Comparison of ENCODE assay signal across 15 cellular contexts in the genomic region with DNA sequence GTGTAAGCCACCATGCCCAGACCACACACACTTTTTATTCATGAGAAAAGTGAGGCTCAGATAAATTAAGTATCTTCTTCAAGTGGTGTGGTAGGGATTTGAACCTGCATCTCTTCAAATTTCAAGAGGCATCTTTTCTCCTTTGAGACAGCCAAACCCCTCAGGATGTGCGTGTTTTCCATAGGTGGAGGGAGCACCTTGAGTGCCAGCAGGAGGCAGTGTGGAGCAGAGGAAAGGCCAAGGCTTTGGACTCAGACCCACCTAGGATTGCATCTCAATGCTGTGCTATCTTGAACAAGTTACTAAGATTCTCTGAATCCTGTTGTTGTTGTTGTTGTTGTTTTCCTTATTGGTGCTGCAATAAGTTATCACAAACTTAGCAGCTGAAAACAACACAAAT. TPM values are rescaled to one million over a fixed set of nuclear protein-coding genes. Genes with fewer than 3 reads are reported as not detected.
DNase-seq lines count a peak whose midpoint lies in the region; ATAC-seq and TF ChIP-seq lines count a peak whose summit lies in the region.
"Had no signal": no experiment of that assay in that cellular context is flagged by ENCODE, and none has a peak within 500 bp of the region (broad histone marks: within the 10 kb centered on the region; RNA-seq: fewer than 3 reads in every experiment).

No MANE protein-coding gene starts in this region.

- in situ Hi-C loops in SK-MEL-5 (cut with HindIII; ENCODE audit: low pct_unique_long_range_greater_than_20kb, low sequenced_read_pairs), result no loop called here

- no peak for DNase-seq in AG10803 (ENCODE audit: low read depth)
- peak; percentile 30 for DNase-seq in SK-MEL-5 (ENCODE audit: low read depth, low spot score)
- no peak for DNase-seq in foreskin keratinocyte
- DNase-seq in DMS79 treated with DMSO at 0.1 percent for 48 hours (lab: John Stamatoyannopoulos, UW), result no peak
- no peak for DNase-seq in kidney tubule cell (ENCODE audit: low spot score)
- no peak for DNase-seq in NCI-H1694 (lab: John Stamatoyannopoulos, UW)
- DNase-seq: activated naive CD4-positive, alpha-beta T cell treated with Interleukin-2 at 50 U/mL for 16 hours; NCI-H82; SW 1271 had no signal

- no peak for TF ChIP-seq POLR2A in gastroesophageal sphincter (IDR thresholded peaks at IDR 0.05)

- TF ChIP-seq CTCF in AG10803 (conservative IDR thresholded peaks at IDR 0.05; ENCODE audit: low read length) (peak; percentile 32), GM12874 (IDR thresholded peaks at IDR 0.05; ENCODE audit: insufficient read depth, low read depth, low read length) (peak; percentile 36; the same call in 1 of the 2 replicates), foreskin keratinocyte (conservative IDR thresholded peaks at IDR 0.05) (peak; percentile 41), gastroesophageal sphincter (IDR thresholded peaks at IDR 0.05) (no peak)

- H3K4me1 ChIP-seq in foreskin keratinocyte (no peaks in the 10 kb centered on the region), gastroesophageal sphincter (no peaks in the 10 kb centered on the region)

- H3K27me3 ChIP-seq in foreskin keratinocyte (peaks cover 4% of the 10 kb centered on the region), gastroesophageal sphincter (no peaks in the 10 kb centered on the region)

- H3K4me3 ChIP-seq in AG10803 (ENCODE audit: low read length), result no peak overlapping the region
- H3K4me3 ChIP-seq in gastroesophageal sphincter, result no peak overlapping the region
- H3K4me3 ChIP-seq: GM12878 had no signal

- no peaks in the 10 kb centered on the region for H3K36me3 ChIP-seq in gastroesophageal sphincter

- 67 to 83% methylated on average over 1 of the region's 1 CpG for WGBS in gastroesophageal sphincter (ENCODE audit: low coverage in 1 of 2), 2 donors

- TF ChIP-seq EP300 in gastroesophageal sphincter (IDR thresholded peaks at IDR 0.05), result no peak

- H3K27ac ChIP-seq in foreskin keratinocyte (no peak overlapping the region), gastroesophageal sphincter (no peak overlapping the region)

- peaks cover 0 to 8% (median 0%) of the 10 kb centered on the region in 3 donors for H3K9me3 ChIP-seq in gastroesophageal sphincter

- ATAC-seq in foreskin keratinocyte (no peak), gastroesophageal sphincter (no peak)
- ATAC-seq: GM12878, sciatic nerve had no signal

RNA-seq across cellular contexts. Expression of a gene that starts 40.2 kb away (rescaled TPM):
- total RNA-seq in SK-MEL-5 (2014; rRNA removed; shearing (Covaris generic)), result 1.1 TPM in 1 of 2 replicates, not detected in the other
- 3.0 TPM in 1 of 2 replicates, not detected in the other for polyA plus RNA-seq in SK-MEL-5 (2015; cell fraction: cytosol; rRNA removed)
- polyA plus RNA-seq in SK-MEL-5 (2015; cell fraction: nucleus; rRNA removed), result 1.6 TPM in 1 of 2 replicates, not detected in the other
- not detected in 2 replicates for total RNA-seq in foreskin keratinocyte
- polyA plus RNA-seq in foreskin keratinocyte, result not detected in 2 replicates
- total RNA-seq in gastroesophageal sphincter, result not detected
- total RNA-seq: GM12878, myocyte, sciatic nerve, temporal lobe had no signal
- polyA plus RNA-seq: GM12878 had no signal

Comparison
In these comparisons a context has a peak if more than half of its experiments do, and no peak if none do; other contexts are left out.
1. CTCF ChIP-seq: peak in AG10803 (single experiment), GM12874 (single experiment) and foreskin keratinocyte (single experiment); none in gastroesophageal sphincter (0 of 4).